20 cellular contexts compared by ENCODE assay signal in genomic region chr10:1551636-1552338, GRCh38.
DNase-seq lines count a peak whose midpoint lies in the region; ATAC-seq, FAIRE-seq and TF ChIP-seq lines count a peak whose summit lies in the region.
"Had no signal": no experiment of that assay in that cellular context is flagged by ENCODE, and none has a peak within 500 bp of the region (broad histone marks: within the 10 kb centered on the region; RNA-seq: fewer than 3 reads in every experiment).

No MANE protein-coding gene starts in this region.

- H3K36me3 Mint-ChIP-seq in glutamatergic neuron (ENCODE audit: unreplicated experiment), result peaks cover 15% of the 10 kb centered on the region

- no peak overlapping the region for H3K4me3 Mint-ChIP-seq in glutamatergic neuron (ENCODE audit: unreplicated experiment)
- H3K4me3 Mint-ChIP-seq: nephron; stimulated activated naive CD8-positive, alpha-beta T cell treated with anti-CD3 and anti-CD28 coated beads, Interleukin-15, Interleukin-2, amounts not matched to agents 100 ng/mL and 50 ng/mL, for 24 hours had no signal

- H3K27ac ChIP-seq in substantia nigra (ENCODE audit: low read depth, low read length, poor library complexity, severe bottlenecking), result peak overlapping the region; percentile 30
- H3K27ac ChIP-seq: adrenal gland, vagina had no signal

- no peak for FAIRE-seq in urothelium cell line (lab: Jason Lieb, UNC)

- H3K4me1 Mint-ChIP-seq in glutamatergic neuron (ENCODE audit: low read depth, unreplicated experiment), result peaks cover 27% of the 10 kb centered on the region

- peaks cover 3% of the 10 kb centered on the region for H3K27me3 Mint-ChIP-seq in glutamatergic neuron (ENCODE audit: unreplicated experiment)
- H3K27me3 Mint-ChIP-seq: activated T-helper 17 cell treated with anti-CD3 and anti-CD28 coated beads, Interleukin-2, amount 50 U/mL, for 72 hours; stimulated activated naive CD8-positive, alpha-beta T cell treated with anti-CD3 and anti-CD28 coated beads, Interleukin-15, Interleukin-2, amounts not matched to agents 100 ng/mL and 50 ng/mL, for 24 hours had no signal

- intact Hi-C loops in Right ventricle myocardium inferior (cut with DNase I) (no loop called here), cardiac septum (cut with DNase I) (no loop called here)

- DNase-seq in Right ventricle myocardium inferior (ENCODE audit: missing footprints) (no peak), cardiac septum (ENCODE audit: low spot score) (no peak), NCI-H2029 treated with DMSO at 0.1 percent for 48 hours (lab: John Stamatoyannopoulos, UW) (peak; percentile 25), glutamatergic neuron (peak; percentile 8), substantia nigra (lab: John Stamatoyannopoulos, UW) (no peak), AG20443 (ENCODE audit: low spot score) (no peak), cortex of kidney (lab: John Stamatoyannopoulos, UW) (no peak), urothelium cell line (ENCODE audit: low spot score) (no peak)
- DNase-seq: adrenal gland; Calu3; central memory CD4-positive, alpha-beta T cell; effector CD4-positive, alpha-beta T cell; mesendoderm; NCI-H1930; SIG-M5; T-helper 2 cell had no signal

- ATAC-seq in Right ventricle myocardium inferior, result peak; percentile 61
- ATAC-seq: activated T-helper 17 cell treated with anti-CD3 and anti-CD28 coated beads, Interleukin-2, amount 50 U/mL, for 72 hours had no signal

- H3K27ac Mint-ChIP-seq in glutamatergic neuron (ENCODE audit: unreplicated experiment), result no peak overlapping the region
- H3K27ac Mint-ChIP-seq: nephron; stimulated activated naive CD8-positive, alpha-beta T cell treated with anti-CD3 and anti-CD28 coated beads, Interleukin-15, Interleukin-2, amounts not matched to agents 100 ng/mL and 50 ng/mL, for 24 hours had no signal

- no peak for TF ChIP-seq CTCF in glutamatergic neuron (IDR thresholded peaks at IDR 0.05; ENCODE audit: partially characterized antibody, unreplicated experiment)

- H3K9me3 Mint-ChIP-seq in glutamatergic neuron (ENCODE audit: unreplicated experiment), result peaks cover 7% of the 10 kb centered on the region
- H3K9me3 Mint-ChIP-seq: nephron; stimulated activated naive CD8-positive, alpha-beta T cell treated with anti-CD3 and anti-CD28 coated beads, Interleukin-15, Interleukin-2, amounts not matched to agents 100 ng/mL and 50 ng/mL, for 24 hours had no signal

Comparison
In these comparisons a context has a peak if more than half of its experiments do, and no peak if none do; other contexts are left out.
1. DNase-seq: peak in NCI-H2029 treated with DMSO at 0.1 percent for 48 hours (single experiment) and glutamatergic neuron (single experiment); none in Right ventricle myocardium inferior (single experiment), cardiac septum (single experiment), substantia nigra (0 of 49), AG20443 (single experiment), cortex of kidney (single experiment) and urothelium cell line (single experiment).